23 cellular contexts compared by ENCODE assay signal in genomic region chr2:205557873-205558272, GRCh38.
DNase-seq lines count a peak whose midpoint lies in the region; ATAC-seq and TF ChIP-seq lines count a peak whose summit lies in the region.
"Had no signal": no experiment of that assay in that cellular context is flagged by ENCODE, and none has a peak within 500 bp of the region (broad histone marks: within the 10 kb centered on the region; RNA-seq: fewer than 3 reads in every experiment).

No MANE protein-coding gene starts in this region.

- H3K4me1 ChIP-seq in SK-N-SH (ENCODE audit: control insufficient read depth in 1 of 2, insufficient read depth in 2 of 2, low read depth in 1 of 2, low read length in 1 of 2) (peaks cover 0 to 26% of the 10 kb centered on the region in 2 experiments; a peak in 1 of 4 replicates), Caco-2 (no peaks in the 10 kb centered on the region), osteoblast (ENCODE audit: insufficient read depth, low read length) (peaks cover 3% of the 10 kb centered on the region)
- H3K4me1 ChIP-seq: A549 had no signal

- no peak for ATAC-seq in SK-N-SH treated with all-trans-retinoic acid at 6 μM for 48 hours
- no peak for ATAC-seq in HG02610 (IDR thresholded peaks at IDR 0.05; ENCODE audit: unreplicated experiment)
- ATAC-seq: A549 had no signal

- H3K4me1 Mint-ChIP-seq in Caco-2 (ENCODE audit: low read depth, unreplicated experiment) = no peaks in the 10 kb centered on the region
- H3K4me1 Mint-ChIP-seq: CD8-positive, alpha-beta memory T cell had no signal

- in situ Hi-C loops in GM13977 (cut with MboI; ENCODE audit: low pct_unique_long_range_greater_than_20kb, low sequenced_read_pairs, unreplicated experiment) = no loop called here

- H3K36me3 Mint-ChIP-seq in Caco-2 (ENCODE audit: insufficient read depth, unreplicated experiment) = no peaks in the 10 kb centered on the region
- H3K36me3 Mint-ChIP-seq: CD14-positive monocyte; CD8-positive, alpha-beta memory T cell had no signal

- H2AFZ ChIP-seq in SK-N-SH (ENCODE audit: low read depth) (no peak overlapping the region), osteoblast (ENCODE audit: low read length) (no peak overlapping the region)
- H2AFZ ChIP-seq: GM23248 had no signal

- no peak overlapping the region for H3K4me3 ChIP-seq in SK-N-SH (ENCODE audit: low read depth in 2 of 2, low read length in 1 of 2)
- no peak overlapping the region for H3K4me3 ChIP-seq in Caco-2 (ENCODE audit: low read depth, low read length)
- H3K4me3 ChIP-seq in osteoblast (ENCODE audit: insufficient read depth, low read length) = no peak overlapping the region
- H3K4me3 ChIP-seq: A549; BLaER1 treated with 17β-estradiol and CSF1 and Interleukin-3, amounts not matched to agents 10 nM and 100 nM; GM23248 had no signal

- H3K27ac ChIP-seq in SK-N-SH (ENCODE audit: low read depth in 2 of 2, low read length in 1 of 2) (no peak overlapping the region; a peak in 1 of 4 replicates), osteoblast (ENCODE audit: low read depth, low read length) (no peak overlapping the region)
- H3K27ac ChIP-seq: A549; BLaER1 treated with 17β-estradiol and CSF1 and Interleukin-3, amounts not matched to agents 10 nM and 100 nM; GM23248 had no signal

- H4K20me1 ChIP-seq in SK-N-SH (ENCODE audit: insufficient read depth) = no peaks in the 10 kb centered on the region
- no peaks in the 10 kb centered on the region for H4K20me1 ChIP-seq in osteoblast (ENCODE audit: insufficient read depth, low read length)
- H4K20me1 ChIP-seq: BLaER1 treated with 17β-estradiol and CSF1 and Interleukin-3, amounts not matched to agents 10 nM and 100 nM had no signal

- CTCF ChIA-PET in SK-N-SH (lab: Yijun Ruan, JAX) (interaction anchor here (0.9 to 1.0 kb wide), 2 partner anchors 39 to 156 kb away, joined by 3 to 4 read pairs; no protein-coding TSS in a partner anchor), Caco-2 (lab: Charles Lee) (interaction anchor here (0.7 kb wide), 1 partner anchor 87 kb away, joined by 4 read pairs; no protein-coding TSS in a partner anchor)

- intact Hi-C loops in Caco-2 (cut with micrococcal nuclease; ENCODE audit: unreplicated experiment) = no loop called here

- H3K79me2 ChIP-seq in SK-N-SH (ENCODE audit: insufficient read depth) (no peaks in the 10 kb centered on the region), osteoblast (ENCODE audit: insufficient read depth, low read length) (no peaks in the 10 kb centered on the region)

- no peaks in the 10 kb centered on the region for H3K9me3 ChIP-seq in SK-N-SH
- no peaks in the 10 kb centered on the region for H3K9me3 ChIP-seq in Caco-2
- H3K9me3 ChIP-seq in osteoblast (ENCODE audit: low read depth, low read length) = no peaks in the 10 kb centered on the region
- H3K9me3 ChIP-seq: A549; BE2C; BLaER1 treated with 17β-estradiol and CSF1 and Interleukin-3, amounts not matched to agents 10 nM and 100 nM had no signal

- H3K4me2 ChIP-seq in SK-N-SH (no peak overlapping the region), osteoblast (ENCODE audit: insufficient read depth, low read length) (no peak overlapping the region)
- H3K4me2 ChIP-seq: A549; BLaER1 treated with 17β-estradiol and CSF1 and Interleukin-3, amounts not matched to agents 10 nM and 100 nM had no signal

- H3K27ac Mint-ChIP-seq in Caco-2 (ENCODE audit: unreplicated experiment) = peak overlapping the region; percentile 52
- H3K27ac Mint-ChIP-seq: CD14-positive monocyte; CD4-positive, alpha-beta T cell; CD8-positive, alpha-beta memory T cell had no signal

- no peaks in the 10 kb centered on the region for H3K27me3 Mint-ChIP-seq in Caco-2 (ENCODE audit: insufficient read depth, unreplicated experiment)
- H3K27me3 Mint-ChIP-seq: CD4-positive, alpha-beta T cell had no signal

- no peaks in the 10 kb centered on the region for H3K9me2 ChIP-seq in SK-N-SH

- BruUV-seq in Caco-2 (replicated peaks; lab: Mats Ljungman, UMichigan) = no TSS peak

- no peak; a peak in 1 of 4 replicates for TF ChIP-seq EP300 in SK-N-SH (IDR thresholded peaks at IDR 0.05; ENCODE audit: borderline replicate concordance in 1 of 2, low read depth in 1 of 2, low read length in 1 of 2)

- H3K27me3 ChIP-seq in SK-N-SH (ENCODE audit: insufficient read depth) (no peaks in the 10 kb centered on the region), Caco-2 (replicated peaks; ENCODE audit: control insufficient read depth, insufficient read depth, low read length) (no peaks in the 10 kb centered on the region), osteoblast (ENCODE audit: insufficient read depth, low read length) (no peaks in the 10 kb centered on the region)
- H3K27me3 ChIP-seq: BE2C; BLaER1 treated with 17β-estradiol and CSF1 and Interleukin-3, amounts not matched to agents 10 nM and 100 nM had no signal

- no peaks in the 10 kb centered on the region for H3K9me3 Mint-ChIP-seq in Caco-2 (ENCODE audit: unreplicated experiment)
- H3K9me3 Mint-ChIP-seq: CD4-positive, alpha-beta T cell; CD8-positive, alpha-beta memory T cell had no signal

- no peak for TF ChIP-seq CTCF in SK-N-SH (IDR thresholded peaks at IDR 0.05)
- TF ChIP-seq CTCF in Caco-2 (IDR thresholded peaks at IDR 0.05; ENCODE audit: insufficient read depth in 1 of 2, low read depth in 1 of 2, low read length in 1 of 2, severe bottlenecking in 1 of 2, unreplicated experiment in 1 of 2) = no peak
- TF ChIP-seq CTCF in osteoblast (IDR thresholded peaks at IDR 0.05; ENCODE audit: extremely low read depth, low read depth, low read length) = no peak
- no peak for TF ChIP-seq CTCF in GM13977 (IDR thresholded peaks at IDR 0.05; ENCODE audit: extremely low read depth, insufficient read depth, missing control alignments)

- H3K36me3 ChIP-seq in SK-N-SH (replicated peaks in 1 of 2; ENCODE audit: control insufficient read depth in 1 of 2, insufficient read depth in 2 of 2, low read length in 1 of 2) = no peaks in the 10 kb centered on the region
- H3K36me3 ChIP-seq in Caco-2 (ENCODE audit: control insufficient read depth, insufficient read depth, low read length) = no peaks in the 10 kb centered on the region
- H3K36me3 ChIP-seq in osteoblast (ENCODE audit: insufficient read depth, low read length) = no peaks in the 10 kb centered on the region
- H3K36me3 ChIP-seq: BE2C; BLaER1 treated with 17β-estradiol and CSF1 and Interleukin-3, amounts not matched to agents 10 nM and 100 nM had no signal

- DNase-seq in SK-N-SH = peak; percentile 36
- no peak for DNase-seq in Caco-2
- DNase-seq in SK-N-DZ (ENCODE audit: low spot score) = peak; percentile 78
- peak; percentile 3 for DNase-seq in osteoblast (ENCODE audit: insufficient read length, low spot score, missing footprints)
- no peak for DNase-seq in GM13977 (ENCODE audit: low spot score)
- DNase-seq: 8988T; ACHN; AML-193; BE2C; Calu3; CD4-positive, alpha-beta T cell; CD8-positive, alpha-beta memory T cell; DMS53; DMS79 treated with DMSO at 0.1 percent for 48 hours; GF-D8; GM23248; H7; HCEC 1CT had no signal

- POLR2A ChIA-PET in SK-N-SH (lab: Yijun Ruan, JAX) (no interaction called here), Caco-2 (lab: Charles Lee) (no interaction called here)

- H3K9ac ChIP-seq in SK-N-SH = no peak overlapping the region
- H3K9ac ChIP-seq: BLaER1 treated with 17β-estradiol and CSF1 and Interleukin-3, amounts not matched to agents 10 nM and 100 nM; GM23248 had no signal

- H3K4me3 Mint-ChIP-seq in Caco-2 (ENCODE audit: unreplicated experiment) = no peak overlapping the region
- H3K4me3 Mint-ChIP-seq: CD14-positive monocyte; CD4-positive, alpha-beta T cell; CD8-positive, alpha-beta memory T cell had no signal

- no peak for TF ChIP-seq RAD21 in SK-N-SH (IDR thresholded peaks at IDR 0.05; ENCODE audit: low read length)

- WGBS in SK-N-SH (ENCODE audit: low lambda C conversion rate) = 87% methylated on average over 3 of the region's 4 CpGs

- H3F3A ChIP-seq in SK-N-SH (replicated peaks; ENCODE audit: insufficient read depth) = no peaks in the 10 kb centered on the region

TF ChIP-seq in SK-N-SH, 30 proteins besides CTCF, POLR2A, EP300 and RAD21 (continues in another document):
- peak; percentile 30; the same call in 1 of the 2 replicates for TF ChIP-seq RCOR1 (IDR thresholded peaks at IDR 0.05; ENCODE audit: low read length)
- TF ChIP-seq TCF12 (IDR thresholded peaks at IDR 0.05) = no peak
- no peak for TF ChIP-seq YY1 (IDR thresholded peaks at IDR 0.05; ENCODE audit: low read depth)
- no peak for TF ChIP-seq EZH2phosphoT487 (IDR thresholded peaks at IDR 0.05; ENCODE audit: borderline replicate concordance, low read depth)

TF ChIP-seq in SK-N-SH treated with all-trans-retinoic acid at 6 μM for 48 hours, 23 proteins besides CTCF, POLR2A, EP300 and RAD21:
- TF ChIP-seq ESRRG (CRISPR knock-in tag; IDR thresholded peaks at IDR 0.05) = no peak
- no peak for TF ChIP-seq ZNF565 (CRISPR knock-in tag; conservative IDR thresholded peaks at IDR 0.05; ENCODE audit: low read depth)

Comparison
In these comparisons a context has a peak if more than half of its experiments do, and no peak if none do; other contexts are left out.
1. DNase-seq: peak in SK-N-SH (single experiment), SK-N-DZ (single experiment) and osteoblast (single experiment); none in Caco-2 (0 of 2) and GM13977 (single experiment).